Comparison of ENCODE assay signal across 1 cellular context in genomic region chr1:30807318-30808066, GRCh38.
TF ChIP-seq lines count a peak whose summit lies in the region.

No MANE protein-coding gene starts in this region.

TF ChIP-seq in IMR-90, 13 proteins besides CTCF, POLR2A, EP300 and RAD21 (continued from another document):
- no peak for TF ChIP-seq ELK1 (IDR thresholded peaks at IDR 0.05; ENCODE audit: borderline replicate concordance, low read depth, low read length)
- TF ChIP-seq RFX5 (IDR thresholded peaks at IDR 0.05; ENCODE audit: low read depth, low read length), result no peak
- TF ChIP-seq MAZ (IDR thresholded peaks at IDR 0.05; ENCODE audit: borderline replicate concordance, low read depth, low read length), result no peak
- no peak for TF ChIP-seq FOS (IDR thresholded peaks at IDR 0.05; ENCODE audit: low read depth, low read length)
- no peak for TF ChIP-seq BHLHE40 (IDR thresholded peaks at IDR 0.05; ENCODE audit: low read depth, low read length)
- TF ChIP-seq MAFK (IDR thresholded peaks at IDR 0.05; ENCODE audit: low read depth, low read length), result no peak
- no peak for TF ChIP-seq NFE2L2 (IDR thresholded peaks at IDR 0.05; ENCODE audit: low read depth, low read length)
